ENCODE assay signal across 35 cellular contexts in genomic region chr9:77738932-77739331, GRCh38.
"Had no signal": no experiment of that assay in that cellular context is flagged by ENCODE, and none has a peak within 500 bp of the region (broad histone marks: within the 10 kb centered on the region; RNA-seq: fewer than 3 reads in every experiment).

No MANE protein-coding gene starts in this region.

- ATAC-seq: activated T-cell treated with anti-CD3 and anti-CD28 coated beads, Interleukin-2, amount 50 U/mL, for 4 hours; activated T-helper 17 cell treated with anti-CD3 and anti-CD28 coated beads, Interleukin-2, amount 50 U/mL, for 72 hours; K562; PC-3 had no signal

- H3K4me1 Mint-ChIP-seq: activated B cell treated with CpG ODN at 0.5 μM for 24 hours had no signal

- H3K9me3 ChIP-seq: Peyer's patch, SJSA1 had no signal

- H3K27ac Mint-ChIP-seq: activated B cell treated with CpG ODN at 0.5 μM for 24 hours; activated naive CD4-positive, alpha-beta T cell treated with anti-CD3 and anti-CD28 coated beads, Interleukin-2, amount 50 U/mL, for 24 hours; activated T-helper 17 cell treated with anti-CD3 and anti-CD28 coated beads, Interleukin-2, amount 50 U/mL, for 72 hours had no signal

- H3K36me3 ChIP-seq: Peyer's patch had no signal

- H3K27ac ChIP-seq: Peyer's patch, SJSA1, VCaP had no signal

- H3K9me3 Mint-ChIP-seq: activated B cell treated with CpG ODN at 0.5 μM for 24 hours; activated naive CD4-positive, alpha-beta T cell treated with anti-CD3 and anti-CD28 coated beads, Interleukin-2, amount 50 U/mL, for 24 hours; activated T-cell treated with anti-CD3 and anti-CD28 coated beads, Interleukin-2, amount 50 U/mL, for 4 hours; activated T-helper 17 cell treated with anti-CD3 and anti-CD28 coated beads, Interleukin-2, amount 50 U/mL, for 72 hours; brain had no signal

- DNase-seq: activated B cell treated with CpG ODN at 0.5 μM for 24 hours; activated CD4-positive, alpha-beta T cell treated with anti-CD3 and anti-CD28 coated beads for 48 hours; activated CD4-positive, alpha-beta T cell treated with anti-CD3 and anti-CD28 coated beads, Interleukin-2, amount 50 U/mL, for 4 hours; activated CD4-positive, CD25-positive, alpha-beta regulatory T cell treated with anti-CD3 and anti-CD28 coated beads, Interleukin-2, amount 50 U/mL, for 72 hours; activated CD8-positive, alpha-beta memory T cell treated with anti-CD3 and anti-CD28 coated beads, Interleukin-2, amount 50 U/mL, for 4 hours; activated gamma-delta T cell; activated naive CD4-positive, alpha-beta T cell treated with Interleukin-2 at 50 U/mL for 16 hours; activated T-cell treated with anti-CD3 and anti-CD28 coated beads for 4 hours; activated T-cell treated with anti-CD3 and anti-CD28 coated beads, Interleukin-2, amount 50 U/mL, for 4 hours; anterior cingulate cortex; caudate nucleus; cerebellar nuclear complex; NCI-H1105; NCI-H1417 treated with DMSO at 0.1 percent for 48 hours; NCI-H187 treated with DMSO at 0.1 percent for 48 hours; NCI-H2081 treated with DMSO at 0.1 percent for 48 hours; NCI-H510A; NCI-H526; NCI-H748 treated with DMSO at 0.1 percent for 48 hours; NK-92 treated with Interleukin-12 subunit alpha and Interleukin-12 subunit beta, amount 100 ng/mL, for 24 hours; PC-3; Peyer's patch; RPMI8226; SHP77 treated with DMSO at 0.1 percent for 48 hours; SW 1271; T-helper 1 cell; T-helper 2 cell; T-helper 9 cell had no signal

- H3K27me3 Mint-ChIP-seq: activated naive CD4-positive, alpha-beta T cell treated with anti-CD3 and anti-CD28 coated beads, Interleukin-2, amount 50 U/mL, for 24 hours; activated T-helper 17 cell treated with anti-CD3 and anti-CD28 coated beads, Interleukin-2, amount 50 U/mL, for 72 hours; brain had no signal

- FAIRE-seq: bronchial epithelial cell, K562 had no signal

- H3K4me1 ChIP-seq: Peyer's patch had no signal

- H3K4me3 Mint-ChIP-seq: activated B cell treated with CpG ODN at 0.5 μM for 24 hours; activated naive CD4-positive, alpha-beta T cell treated with anti-CD3 and anti-CD28 coated beads, Interleukin-2, amount 50 U/mL, for 24 hours; activated T-cell treated with anti-CD3 and anti-CD28 coated beads, Interleukin-2, amount 50 U/mL, for 4 hours; activated T-helper 17 cell treated with anti-CD3 and anti-CD28 coated beads, Interleukin-2, amount 50 U/mL, for 72 hours; brain had no signal

- H3K4me3 ChIP-seq: K562, Peyer's patch, SJSA1 had no signal

- H3K27me3 ChIP-seq: Peyer's patch, SJSA1 had no signal
